ENCODE assay signal across 1 cellular context in the genomic region with DNA sequence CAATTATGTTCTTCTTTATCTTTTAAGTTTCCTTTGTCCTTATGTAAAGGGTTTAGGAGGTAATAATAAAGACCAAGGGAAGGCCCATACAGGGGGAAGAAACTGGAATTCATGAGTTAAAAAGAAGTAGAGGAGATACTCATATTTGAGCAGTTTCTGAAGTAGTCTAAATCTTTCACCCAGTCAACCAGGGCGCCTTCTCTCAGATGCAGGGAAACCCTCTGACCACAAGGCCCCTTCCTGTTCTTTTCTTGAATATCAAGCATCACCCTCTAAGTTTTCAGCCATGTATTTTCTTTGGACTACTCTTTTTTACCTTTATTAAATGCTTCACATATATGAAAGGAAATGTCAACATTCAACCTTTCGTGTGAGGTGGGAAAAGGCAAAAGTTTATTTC.
TF ChIP-seq lines count a peak whose summit lies in the region.

No MANE protein-coding gene starts in this region.

TF ChIP-seq in GM12878, 131 proteins besides CTCF, POLR2A, EP300 and RAD21 (continued from another document):
- TF ChIP-seq NKRF (conservative IDR thresholded peaks at IDR 0.05) (no peak), ZBED1 (IDR thresholded peaks at IDR 0.05; ENCODE audit: borderline replicate concordance) (no peak), CEBPB (IDR thresholded peaks at IDR 0.05; ENCODE audit: borderline replicate concordance in 1 of 2, low read depth in 2 of 2, low read length in 2 of 2) (no peak), CHD4 (IDR thresholded peaks at IDR 0.05) (no peak), BHLHE40 (IDR thresholded peaks at IDR 0.05; ENCODE audit: borderline replicate concordance in 1 of 2, low read depth in 2 of 2, low read length in 1 of 2) (no peak), NR2C2 (IDR thresholded peaks at IDR 0.05; ENCODE audit: borderline replicate concordance, control insufficient read depth, insufficient read length, low read depth) (no peak), SMAD5 (IDR thresholded peaks at IDR 0.05; ENCODE audit: low read depth) (no peak), TBL1XR1 (IDR thresholded peaks at IDR 0.05; ENCODE audit: low read depth, low read length) (no peak), SIN3A (IDR thresholded peaks at IDR 0.05; ENCODE audit: low read depth, low read length) (no peak)
